20 cellular contexts compared by ENCODE assay signal in the genomic region with DNA sequence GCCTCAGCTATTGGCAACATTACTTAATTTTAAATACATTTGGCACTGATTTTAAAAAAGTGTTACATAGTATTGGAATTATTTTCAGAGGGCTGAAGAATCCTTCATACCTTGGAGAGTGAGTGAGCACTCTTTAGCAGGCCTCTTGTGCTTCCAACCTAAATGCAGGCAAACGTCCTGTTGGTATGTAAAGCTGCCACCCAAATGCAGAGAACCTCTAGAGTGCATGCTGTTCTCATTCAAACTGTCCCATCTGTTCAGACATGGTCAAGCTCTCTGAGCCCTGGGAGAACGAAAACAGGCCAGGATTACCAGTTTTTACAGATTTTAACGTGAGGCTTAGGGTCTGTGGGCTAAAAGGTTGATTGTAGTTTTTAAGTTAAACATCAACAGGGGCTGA.
DNase-seq lines count a peak whose midpoint lies in the region; ATAC-seq and TF ChIP-seq lines count a peak whose summit lies in the region.
"Had no signal": no experiment of that assay in that cellular context is flagged by ENCODE, and none has a peak within 500 bp of the region (broad histone marks: within the 10 kb centered on the region; RNA-seq: fewer than 3 reads in every experiment).

No MANE protein-coding gene starts in this region.

- ATAC-seq in left lung (peak; percentile 45), HG03045 (IDR thresholded peaks at IDR 0.05; ENCODE audit: unreplicated experiment) (no peak)
- ATAC-seq: GM12878 had no signal

- H3K27me3 ChIP-seq in HUES64 (ENCODE audit: insufficient read depth, low read length) (no peaks in the 10 kb centered on the region), endodermal cell (ENCODE audit: control insufficient read depth, insufficient read depth, low read length, poor library complexity, severe bottlenecking) (no peaks in the 10 kb centered on the region), left lung (no peaks in the 10 kb centered on the region)
- H3K27me3 ChIP-seq: MG63 had no signal

- BruUV-seq in MCF 10A (replicated peaks; lab: Mats Ljungman, UMichigan) = no TSS peak

- H3K4me3 Mint-ChIP-seq in endodermal cell (no peak overlapping the region), MCF 10A (ENCODE audit: unreplicated experiment) (no peak overlapping the region)
- H3K4me3 Mint-ChIP-seq: CD4-positive, alpha-beta memory T cell had no signal

- H3K27me3 Mint-ChIP-seq in endodermal cell (ENCODE audit: insufficient read depth) (no peaks in the 10 kb centered on the region), MCF 10A (ENCODE audit: insufficient read depth, unreplicated experiment) (no peaks in the 10 kb centered on the region)
- H3K27me3 Mint-ChIP-seq: CD4-positive, alpha-beta memory T cell had no signal

- TF ChIP-seq CTCF in endodermal cell (conservative IDR thresholded peaks at IDR 0.05) (no peak), left lung (IDR thresholded peaks at IDR 0.05) (no peak), RWPE1 (conservative IDR thresholded peaks at IDR 0.05; ENCODE audit: low read depth) (no peak), MCF 10A (IDR thresholded peaks at IDR 0.05; ENCODE audit: unreplicated experiment) (no peak)

- DNase-seq in endodermal cell = no peak
- DNase-seq in left lung = no peak
- no peak for DNase-seq in DMS53 treated with DMSO at 0.1 percent for 48 hours (lab: John Stamatoyannopoulos, UW; ENCODE audit: unreplicated experiment)
- no peak for DNase-seq in RWPE1 (ENCODE audit: low spot score)
- DNase-seq in MCF 10A (ENCODE audit: unreplicated experiment) = no peak
- DNase-seq: Calu3; CD4-positive, alpha-beta memory T cell; DMS79 treated with DMSO at 0.1 percent for 48 hours; GDM1; MG63; NCI-H1092; NCI-H1694; NCI-H2227 treated with DMSO at 0.1 percent for 48 hours; NCI-H526; NK-92 treated with Interleukin-12 subunit alpha and Interleukin-12 subunit beta, amount 100 ng/mL, for 24 hours; OCI-M1; RPMI8226 had no signal

- H3K27ac ChIP-seq in HUES64 (ENCODE audit: low read depth, low read length) = peak overlapping the region; percentile 85
- no peak overlapping the region for H3K27ac ChIP-seq in endodermal cell (ENCODE audit: low read depth, low read length)
- no peak overlapping the region for H3K27ac ChIP-seq in left lung
- no peak overlapping the region for H3K27ac ChIP-seq in RWPE1

- H3K4me1 Mint-ChIP-seq in endodermal cell (peaks cover 68% of the 10 kb centered on the region), MCF 10A (ENCODE audit: insufficient read depth, unreplicated experiment) (peaks cover 26% of the 10 kb centered on the region)
- H3K4me1 Mint-ChIP-seq: CD4-positive, alpha-beta memory T cell had no signal

- H3K4me1 ChIP-seq in HUES64 (ENCODE audit: insufficient read depth, low read length) (peaks cover 71% of the 10 kb centered on the region), endodermal cell (ENCODE audit: control insufficient read depth, insufficient read depth, low read length) (peaks cover 4% of the 10 kb centered on the region), left lung (no peaks in the 10 kb centered on the region)

- H3K27ac Mint-ChIP-seq in endodermal cell = peak overlapping the region; percentile 86
- H3K27ac Mint-ChIP-seq in MCF 10A (ENCODE audit: low read depth, unreplicated experiment) = no peak overlapping the region
- H3K27ac Mint-ChIP-seq: CD4-positive, alpha-beta memory T cell had no signal

- H3K4me3 ChIP-seq in HUES64 (ENCODE audit: low read length) (no peak overlapping the region), endodermal cell (ENCODE audit: low read length) (no peak overlapping the region), left lung (no peak overlapping the region)
- H3K4me3 ChIP-seq: GM12878, MG63 had no signal

- H3K9me3 Mint-ChIP-seq in endodermal cell (no peaks in the 10 kb centered on the region), MCF 10A (ENCODE audit: unreplicated experiment) (peaks cover 7% of the 10 kb centered on the region)

- H3K36me3 ChIP-seq in HUES64 (ENCODE audit: insufficient read depth, low read length) = no peaks in the 10 kb centered on the region
- H3K36me3 ChIP-seq in endodermal cell (ENCODE audit: control insufficient read depth, insufficient read depth, low read length) = no peaks in the 10 kb centered on the region
- H3K36me3 ChIP-seq in left lung = no peaks in the 10 kb centered on the region
- H3K36me3 ChIP-seq: MG63 had no signal

- H3K9me3 ChIP-seq in HUES64 (ENCODE audit: insufficient read depth, low read depth, low read length) = no peaks in the 10 kb centered on the region
- H3K9me3 ChIP-seq in endodermal cell (ENCODE audit: control insufficient read depth, low read length) = no peaks in the 10 kb centered on the region
- H3K9me3 ChIP-seq in left lung = peaks cover 0 to 1% of the 10 kb centered on the region in 2 donors
- H3K9me3 ChIP-seq: MG63 had no signal

- CTCF ChIA-PET in RWPE1 (lab: Yijun Ruan, JAX) (interaction anchor here (0.6 kb wide), 1 partner anchor 874 kb away, joined by 3 read pairs; no protein-coding TSS in a partner anchor), MCF 10A (lab: Yijun Ruan, JAX) (interaction anchor here (1.0 to 1.4 kb wide), 4 partner anchors 10 to 575 kb away, joined by 3 read pairs; no protein-coding TSS in a partner anchor)

- 15% methylated on average over 3 of the region's 3 CpGs for WGBS in HUES64
- 41 to 56% methylated on average over 3 of the region's 3 CpGs for WGBS in endodermal cell (ENCODE audit: insufficient coverage in 1 of 2, insufficient read length in 1 of 2), 2 experiments

- H3K36me3 Mint-ChIP-seq in endodermal cell (ENCODE audit: low read depth) (no peaks in the 10 kb centered on the region), MCF 10A (ENCODE audit: insufficient read depth, unreplicated experiment) (no peaks in the 10 kb centered on the region)
- H3K36me3 Mint-ChIP-seq: CD4-positive, alpha-beta memory T cell had no signal

- H3K9ac ChIP-seq in HUES64 (ENCODE audit: low read depth, low read length) (peak overlapping the region; percentile 7; the same call in 1 of the 2 replicates), endodermal cell (ENCODE audit: extremely low read depth, low read length, poor library complexity, severe bottlenecking) (no peak overlapping the region)

- POLR2A ChIA-PET in RWPE1 (lab: Yijun Ruan, JAX; ENCODE audit: low non-redundant PET) (no interaction called here), MCF 10A (lab: Yijun Ruan, JAX) (interaction anchor here (1.0 kb wide), 1 partner anchor 61 kb away, joined by 3 read pairs; no protein-coding TSS in a partner anchor)

- intact Hi-C loops in left lung (cut with DNase I) = no loop called here
- intact Hi-C loops in MCF 10A (cut with micrococcal nuclease) = no loop called here
